In the genomic region with DNA sequence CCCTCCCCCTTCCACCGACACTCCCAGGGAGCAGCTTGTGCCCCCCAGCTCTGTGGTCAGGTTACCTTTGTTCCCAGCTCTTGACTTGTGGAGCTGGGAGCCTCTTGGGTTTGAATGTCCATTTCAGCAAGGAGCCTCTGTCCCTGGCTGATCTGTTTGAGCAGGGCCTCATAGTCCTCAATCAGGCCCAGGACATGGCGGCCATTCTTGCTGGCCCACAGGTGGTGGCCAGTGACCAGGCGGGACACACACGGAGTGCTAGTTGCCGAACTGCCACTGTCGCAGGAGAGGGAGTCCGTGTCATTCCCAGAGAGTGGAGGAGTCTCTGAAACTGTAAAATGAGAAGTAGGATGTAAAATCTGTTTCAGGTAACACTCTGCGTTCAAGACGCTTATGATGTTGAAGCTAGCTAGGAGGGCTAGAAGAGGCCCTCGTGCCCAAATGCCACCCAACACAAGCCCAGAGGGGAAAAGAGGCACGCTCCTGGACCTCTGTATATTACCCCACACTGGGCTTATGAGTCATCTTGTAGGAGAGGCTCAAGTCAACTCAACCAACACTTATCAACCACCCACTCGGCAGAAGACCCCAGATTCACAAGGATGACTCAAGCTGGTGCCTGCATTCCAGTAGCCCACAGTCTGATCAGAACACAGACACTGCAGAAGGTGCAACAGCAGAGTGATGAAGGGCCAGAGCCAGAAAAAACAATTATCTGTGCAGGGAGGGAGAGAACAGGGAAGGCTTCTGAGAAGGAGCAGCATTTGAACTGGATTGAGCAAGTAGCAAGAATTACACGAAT, we compare ENCODE assay signal across 10 cellular contexts.
DNase-seq lines count a peak whose midpoint lies in the region; ATAC-seq and TF ChIP-seq lines count a peak whose summit lies in the region.
"Had no signal": no experiment of that assay in that cellular context is flagged by ENCODE, and none has a peak within 500 bp of the region (broad histone marks: within the 10 kb centered on the region; RNA-seq: fewer than 3 reads in every experiment).

No MANE protein-coding gene starts in this region.

- POLR2A ChIA-PET in AG04450 (lab: Yijun Ruan, JAX): interaction anchor here (1.4 kb wide), 1 partner anchor 25 kb away, joined by 3 read pairs; no protein-coding TSS in a partner anchor

- CTCF ChIA-PET in AG04450 (lab: Charles Lee): interaction anchor here (1.1 kb wide), 1 partner anchor 74 kb away, joined by 4 read pairs; no protein-coding TSS in a partner anchor

- DNase-seq in AG04450 (ENCODE audit: low read depth, low spot score) (peak; percentile 86), HL-60 (ENCODE audit: low read depth in 1 of 2, low spot score in 1 of 2) (peak; percentile 69 to 74), left lung (no peak)
- DNase-seq in central memory CD4-positive, alpha-beta T cell: no peak

- H3K4me3 ChIP-seq in AG04450 (ENCODE audit: low read depth, low read length): no peak overlapping the region
- no peak overlapping the region for H3K4me3 ChIP-seq in HL-60 (replicated peaks; ENCODE audit: insufficient read depth, low read length)
- H3K4me3 ChIP-seq in left lung: no peak overlapping the region
- H3K4me3 ChIP-seq: body of pancreas had no signal

- H3K36me3 ChIP-seq in left lung: peaks cover 0 to 78% of the 10 kb centered on the region in 2 donors

- H3K27ac ChIP-seq in AG04450 (ENCODE audit: low read depth, low read length): peak overlapping the region; percentile 88
- no peak overlapping the region; the same call in 1 of the 2 replicates for H3K27ac ChIP-seq in HL-60 (replicated peaks)
- peak overlapping the region in 1 of 2 donors; percentile 82 for H3K27ac ChIP-seq in left lung
- H3K27ac ChIP-seq: body of pancreas had no signal

- H3K27me3 Mint-ChIP-seq in activated T-helper 17 cell treated with anti-CD3 and anti-CD28 coated beads, Interleukin-2, amount 50 U/mL, for 72 hours: no peaks in the 10 kb centered on the region

- peaks cover 92% of the 10 kb centered on the region for H3K36me3 Mint-ChIP-seq in activated T-helper 17 cell treated with anti-CD3 and anti-CD28 coated beads, Interleukin-2, amount 50 U/mL, for 72 hours (ENCODE audit: low read depth)

- peak overlapping the region; percentile 78 for H3K27ac Mint-ChIP-seq in activated T-helper 17 cell treated with anti-CD3 and anti-CD28 coated beads, Interleukin-2, amount 50 U/mL, for 72 hours

- TF ChIP-seq CTCF in AG04450 (IDR thresholded peaks at IDR 0.05; ENCODE audit: low read depth, low read length) (no peak), HL-60 (IDR thresholded peaks at IDR 0.05; ENCODE audit: insufficient read depth, low read length) (no peak), left lung (IDR thresholded peaks at IDR 0.05) (no peak)

- ATAC-seq in activated T-helper 17 cell treated with anti-CD3 and anti-CD28 coated beads, Interleukin-2, amount 50 U/mL, for 72 hours (replicated peaks): peak; percentile 75
- peak; percentile 80 for ATAC-seq in left lung
- no peak for ATAC-seq in GM21717 (IDR thresholded peaks at IDR 0.05; ENCODE audit: unreplicated experiment)
- no peak for ATAC-seq in HG02678 (IDR thresholded peaks at IDR 0.05; ENCODE audit: unreplicated experiment)
- no peak for ATAC-seq in HG02973 (IDR thresholded peaks at IDR 0.05; ENCODE audit: unreplicated experiment)
- ATAC-seq: body of pancreas had no signal

- H3K4me3 Mint-ChIP-seq in activated T-helper 17 cell treated with anti-CD3 and anti-CD28 coated beads, Interleukin-2, amount 50 U/mL, for 72 hours: no peak overlapping the region
- H3K4me3 Mint-ChIP-seq: neural crest cell had no signal

- H3K9me3 ChIP-seq in AG04450 (ENCODE audit: control insufficient read depth, insufficient read depth, low read length): no peaks in the 10 kb centered on the region
- no peaks in the 10 kb centered on the region for H3K9me3 ChIP-seq in left lung
- H3K9me3 ChIP-seq: body of pancreas had no signal

- intact Hi-C loops in left lung (cut with DNase I): no loop called here

- H3K27me3 ChIP-seq in AG04450 (ENCODE audit: control insufficient read depth, insufficient read depth, low read length): no peaks in the 10 kb centered on the region
- H3K27me3 ChIP-seq in HL-60 (ENCODE audit: insufficient read depth, poor library complexity, severe bottlenecking): no peaks in the 10 kb centered on the region
- H3K27me3 ChIP-seq in left lung: no peaks in the 10 kb centered on the region
- H3K27me3 ChIP-seq: body of pancreas had no signal

- peaks cover 0 to 15% of the 10 kb centered on the region in 2 donors for H3K4me1 ChIP-seq in left lung
- H3K4me1 ChIP-seq: body of pancreas had no signal

- no peaks in the 10 kb centered on the region for H3K9me3 Mint-ChIP-seq in activated T-helper 17 cell treated with anti-CD3 and anti-CD28 coated beads, Interleukin-2, amount 50 U/mL, for 72 hours
- H3K9me3 Mint-ChIP-seq: neural crest cell had no signal

- H3K4me1 Mint-ChIP-seq in activated T-helper 17 cell treated with anti-CD3 and anti-CD28 coated beads, Interleukin-2, amount 50 U/mL, for 72 hours: peaks cover 11% of the 10 kb centered on the region
- H3K4me1 Mint-ChIP-seq: neural crest cell had no signal

Comparison
In these comparisons a context has a peak if more than half of its experiments do, and no peak if none do; other contexts are left out.
1. DNase-seq: peak in AG04450 (single experiment) and HL-60 (2 of 2); none in left lung (0 of 2) and central memory CD4-positive, alpha-beta T cell (single experiment).
2. ATAC-seq: peak in activated T-helper 17 cell treated with anti-CD3 and anti-CD28 coated beads, Interleukin-2, amount 50 U/mL, for 72 hours (single experiment) and left lung (single experiment); none in GM21717 (single experiment), HG02678 (single experiment) and HG02973 (single experiment).